Comparison of ENCODE assay signal across 11 cellular contexts in genomic region chr12:111578276-111578970, GRCh38. TPM values are rescaled to one million over a fixed set of nuclear protein-coding genes. Genes with fewer than 3 reads are reported as not detected.
DNase-seq lines count a peak whose midpoint lies in the region; ATAC-seq, FAIRE-seq and TF ChIP-seq lines count a peak whose summit lies in the region.
"Had no signal": no experiment of that assay in that cellular context is flagged by ENCODE, and none has a peak within 500 bp of the region (broad histone marks: within the 10 kb centered on the region; RNA-seq: fewer than 3 reads in every experiment).

No MANE protein-coding gene starts in this region.

- no TSS peak for BruUV-seq in MCF 10A (replicated peaks; lab: Mats Ljungman, UMichigan)

- no peaks in the 10 kb centered on the region for H3K36me3 ChIP-seq in breast epithelium

- H3K27me3 ChIP-seq in breast epithelium, result no peaks in the 10 kb centered on the region

- CTCF ChIA-PET in MCF 10A (lab: Yijun Ruan, JAX), result no interaction called here

- H3K27me3 Mint-ChIP-seq in MCF 10A (ENCODE audit: insufficient read depth, unreplicated experiment), result no peaks in the 10 kb centered on the region
- H3K27me3 Mint-ChIP-seq: B cell had no signal

- H3K4me3 Mint-ChIP-seq in MCF 10A (ENCODE audit: unreplicated experiment), result no peak overlapping the region
- H3K4me3 Mint-ChIP-seq: B cell had no signal

- POLR2A ChIA-PET in MCF 10A (lab: Yijun Ruan, JAX), result interaction anchor here (0.8 to 1.5 kb wide), 4 partner anchors 10 to 39 kb away, joined by 3 to 7 read pairs (median 4); no protein-coding TSS in a partner anchor

- no peaks in the 10 kb centered on the region for H3K9me3 Mint-ChIP-seq in MCF 10A (ENCODE audit: unreplicated experiment)

- H3K36me3 Mint-ChIP-seq in MCF 10A (ENCODE audit: insufficient read depth, unreplicated experiment), result peaks cover 15% of the 10 kb centered on the region

- in situ Hi-C loops in SK-MEL-5 (cut with HindIII; ENCODE audit: low pct_unique_long_range_greater_than_20kb, low sequenced_read_pairs), result no loop called here

- FAIRE-seq in urothelium cell line (lab: Jason Lieb, UNC), result no peak

- H3K4me3 ChIP-seq in breast epithelium, result no peak overlapping the region
- no peak overlapping the region for H3K4me3 ChIP-seq in fibroblast of the aortic adventitia (ENCODE audit: low read depth, low read length)

- no peaks in the 10 kb centered on the region for H3K4me1 ChIP-seq in breast epithelium

- intact Hi-C loops in MCF 10A (cut with micrococcal nuclease), result no loop called here
- intact Hi-C loops in breast epithelium (cut with DNase I; ENCODE audit: low total_unique reads), result no loop called here

- no peaks in the 10 kb centered on the region for H3K9me3 ChIP-seq in breast epithelium

- no peak for TF ChIP-seq CTCF in MCF 10A (IDR thresholded peaks at IDR 0.05; ENCODE audit: unreplicated experiment)
- TF ChIP-seq CTCF in breast epithelium (IDR thresholded peaks at IDR 0.05), result no peak
- TF ChIP-seq CTCF in fibroblast of the aortic adventitia (IDR thresholded peaks at IDR 0.05; ENCODE audit: insufficient read depth, low read length), result no peak

- no peak for TF ChIP-seq POLR2A in breast epithelium (IDR thresholded peaks at IDR 0.05)

- peak; percentile 66 for DNase-seq in MCF 10A (ENCODE audit: unreplicated experiment)
- DNase-seq in breast epithelium (ENCODE audit: low spot score in 2 of 2), result no peak
- DNase-seq in SK-MEL-5 (ENCODE audit: low read depth, low spot score), result peak; percentile 15
- DNase-seq in fibroblast of the aortic adventitia (ENCODE audit: low read depth), result peak; percentile 46
- peak; percentile 28 for DNase-seq in urothelium cell line (ENCODE audit: low spot score)
- DNase-seq: activated CD4-positive, alpha-beta T cell treated with anti-CD3 and anti-CD28 coated beads, Interleukin-2, amount 50 U/mL, for 1 hour; NCI-H345 had no signal

- no peak overlapping the region for H3K27ac ChIP-seq in breast epithelium

- H3K27ac Mint-ChIP-seq in MCF 10A (ENCODE audit: low read depth, unreplicated experiment), result no peak overlapping the region
- H3K27ac Mint-ChIP-seq: B cell had no signal

- ATAC-seq in GM21529 (IDR thresholded peaks at IDR 0.05; ENCODE audit: unreplicated experiment) (no peak), HG03442 (IDR thresholded peaks at IDR 0.05; ENCODE audit: unreplicated experiment) (no peak), HG03139 (IDR thresholded peaks at IDR 0.05; ENCODE audit: unreplicated experiment) (no peak)

- H3K4me1 Mint-ChIP-seq in MCF 10A (ENCODE audit: insufficient read depth, unreplicated experiment), result peaks cover 12% of the 10 kb centered on the region

RNA-seq across cellular contexts. Expression of gene ATXN2, which starts 20.7 kb away (rescaled TPM):
- total RNA-seq in MCF 10A (2022) (70.6 and 81.2 TPM in 2 replicates), breast epithelium (10 to 100 TPM; 36.6 to 66.2 (median 64.0) TPM), fibroblast of the aortic adventitia (ENCODE audit: low replicate concordance) (45.7 and 114 TPM in 2 replicates)
- 12.4 and 12.8 TPM in 2 replicates for total RNA-seq in SK-MEL-5 (2014; rRNA removed; shearing (Covaris generic))
- 44.9 and 50.0 TPM in 2 replicates for polyA plus RNA-seq in SK-MEL-5 (2015; cell fraction: cytosol; rRNA removed)
- polyA plus RNA-seq in SK-MEL-5 (2015; cell fraction: nucleus; rRNA removed), result 74.3 and 113 TPM in 2 replicates

Comparison
In these comparisons a context has a peak if more than half of its experiments do, and no peak if none do; other contexts are left out.
1. DNase-seq: peak in MCF 10A (single experiment), SK-MEL-5 (single experiment), fibroblast of the aortic adventitia (single experiment) and urothelium cell line (single experiment); none in breast epithelium (0 of 2).